Comparison of ENCODE assay signal across 31 cellular contexts in the genomic region with DNA sequence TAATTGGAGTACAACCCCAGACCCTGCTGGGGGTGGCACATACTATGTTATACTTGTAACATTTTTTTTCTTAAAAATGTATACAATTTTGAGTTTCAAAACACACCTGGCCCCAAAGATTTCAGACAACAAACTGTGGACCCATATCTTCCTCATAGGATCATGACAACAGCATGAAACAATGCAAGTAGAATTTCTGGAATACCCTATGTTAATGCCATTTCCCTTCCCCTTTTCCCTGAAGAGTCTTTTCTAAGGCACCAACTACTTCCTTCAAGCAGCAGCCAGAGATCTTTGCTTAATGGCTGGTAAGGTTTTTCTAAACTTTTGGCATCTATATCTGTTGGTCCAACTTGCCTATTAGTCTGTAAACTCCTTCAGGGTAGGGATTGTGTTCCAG.
"Had no signal": no experiment of that assay in that cellular context is flagged by ENCODE, and none has a peak within 500 bp of the region (broad histone marks: within the 10 kb centered on the region; RNA-seq: fewer than 3 reads in every experiment).

No MANE protein-coding gene starts in this region.

- H3K4me2 ChIP-seq: neural progenitor cell had no signal

- H3K79me2 ChIP-seq: parathyroid adenoma had no signal

- H3K36me3 ChIP-seq: left lung, lower lobe of right lung, neural progenitor cell, neutrophil, right atrium auricular region, stomach, thyroid gland, transverse colon, upper lobe of right lung had no signal

- H3K9me3 ChIP-seq: left lung, lower lobe of right lung, neutrophil, psoas muscle, right atrium auricular region, stomach, testis, thyroid gland, transverse colon, upper lobe of right lung had no signal

- H2AFZ ChIP-seq: neural progenitor cell, parathyroid adenoma had no signal

- FAIRE-seq: islet of Langerhans, urothelium cell line had no signal

- DNase-seq: hippocampal formation; immature natural killer cell; kidney glomerular epithelial cell; left colon; left lung; lower lobe of right lung; mesenchymal stem cell; naive B cell; natural killer cell; nephron progenitor cell; occipital lobe; psoas muscle; stimulated activated CD4-positive, alpha-beta T cell treated with anti-CD3 and anti-CD28 coated beads, Interleukin-12 subunit alpha, Interleukin-12 subunit beta, amount 100 ng/mL, for 4 hours; stimulated activated CD4-positive, alpha-beta T cell treated with anti-CD3 and anti-CD28 coated beads, Interleukin-15, amount 100 ng/mL, for 24 hours; stimulated activated CD4-positive, alpha-beta T cell treated with anti-CD3 and anti-CD28 coated beads, Interleukin-2, amount 100 ng/mL, for 24 hours; stimulated activated CD4-positive, alpha-beta T cell treated with anti-CD3 and anti-CD28 coated beads, Interleukin-4, amount 100 ng/mL, for 1 hour; stimulated activated naive B cell treated with anti-CD40 and anti-IgM and Interleukin-4, amounts not matched to agents 10 μg/mL and 1 μg/mL and 100 μg/mL, for 72 hours; stimulated activated naive CD8-positive, alpha-beta T cell treated with anti-CD3 and anti-CD28 coated beads, Interleukin-15, Interleukin-2, amounts not matched to agents 100 U/mL and 50 U/mL, for 24 hours; stomach; testis; thyroid gland; transverse colon; upper lobe of right lung had no signal

- H3K9ac ChIP-seq: neural progenitor cell, parathyroid adenoma had no signal

- H3K4me1 ChIP-seq: lower lobe of right lung, neural progenitor cell, parathyroid adenoma, psoas muscle, right atrium auricular region, testis had no signal

- ATAC-seq: left colon; left lung; lower lobe of right lung; natural killer cell; psoas muscle; sciatic nerve; stimulated activated naive B cell treated with anti-CD40 and anti-IgM and Interleukin-4, amounts not matched to agents 10 μg/mL and 1 μg/mL and 100 μg/mL, for 72 hours; stimulated activated naive CD8-positive, alpha-beta T cell treated with anti-CD3 and anti-CD28 coated beads, Interleukin-15, Interleukin-2, amounts not matched to agents 100 U/mL and 50 U/mL, for 24 hours; upper lobe of right lung had no signal

- H3K4me3 ChIP-seq: left lung, lower lobe of right lung, neural progenitor cell, psoas muscle, right atrium auricular region, skin epidermis, stomach, testis, thyroid gland, transverse colon, upper lobe of right lung had no signal

- H3K27ac ChIP-seq: left lung, lower lobe of right lung, neural progenitor cell, neutrophil, parathyroid adenoma, psoas muscle, right atrium auricular region, skin epidermis, stomach, testis, thyroid gland, transverse colon, upper lobe of right lung had no signal

- H3K27me3 ChIP-seq: left lung, neural progenitor cell, neutrophil, right atrium auricular region, stomach, testis, thyroid gland, transverse colon, upper lobe of right lung had no signal
